19 cellular contexts compared by ENCODE assay signal in genomic region chr3:135215516-135215915, GRCh38.
"Had no signal": no experiment of that assay in that cellular context is flagged by ENCODE, and none has a peak within 500 bp of the region (broad histone marks: within the 10 kb centered on the region; RNA-seq: fewer than 3 reads in every experiment).

No MANE protein-coding gene starts in this region.

- FAIRE-seq: keratinocyte had no signal

- H3K27me3 ChIP-seq: ascending aorta, thyroid gland had no signal

- H3K4me1 ChIP-seq: ascending aorta, lower lobe of right lung, thyroid gland had no signal

- H3K4me3 ChIP-seq: ascending aorta, coronary artery, lower lobe of right lung, thyroid gland had no signal

- H3K9me3 ChIP-seq: ascending aorta, lower lobe of right lung, thyroid gland had no signal

- DNase-seq: activated CD4-positive, alpha-beta memory T cell treated with anti-CD3 and anti-CD28 coated beads, Interleukin-2, amount 10 ng/mL, durations not matched to agents 7 days and 5 days; activated CD4-positive, alpha-beta T cell treated with anti-CD3 and anti-CD28 coated beads for 48 hours; activated CD4-positive, CD25-positive, alpha-beta regulatory T cell; activated effector memory CD4-positive, alpha-beta T cell treated with Interleukin-2 at 50 U/mL for 16 hours; activated naive CD4-positive, alpha-beta T cell treated with anti-CD3 and anti-CD28 coated beads, Interleukin-2, amount 10 ng/mL, durations not matched to agents 7 days and 5 days; activated naive CD8-positive, alpha-beta T cell treated with anti-CD3 and anti-CD28 coated beads, Interleukin-2, amount 50 U/mL, for 24 hours; activated T-cell treated with anti-CD3 and anti-CD28 coated beads, Interleukin-2, amount 50 U/mL, for 24 hours; erythroblast; hippocampal formation; lower lobe of right lung; nephron progenitor cell; nucleus accumbens; posterior cingulate gyrus; retina; stimulated activated naive B cell treated with anti-CD40 and anti-IgM and Interleukin-4, amounts not matched to agents 10 μg/mL and 1 μg/mL and 100 μg/mL, for 72 hours; thyroid gland had no signal

- H3K36me3 ChIP-seq: ascending aorta, lower lobe of right lung, thyroid gland had no signal

- ATAC-seq: activated naive CD8-positive, alpha-beta T cell treated with anti-CD3 and anti-CD28 coated beads, Interleukin-2, amount 50 U/mL, for 24 hours; lower lobe of right lung; stimulated activated naive B cell treated with anti-CD40 and anti-IgM and Interleukin-4, amounts not matched to agents 10 μg/mL and 1 μg/mL and 100 μg/mL, for 72 hours had no signal

- H3K27ac ChIP-seq: ascending aorta, coronary artery, lower lobe of right lung, thyroid gland had no signal
